Comparison of ENCODE assay signal across 7 cellular contexts in genomic region chr13:23939666-23940065, GRCh38. TPM values are rescaled to one million over a fixed set of nuclear protein-coding genes. Genes with fewer than 3 reads are reported as not detected.
"Had no signal": no experiment of that assay in that cellular context is flagged by ENCODE, and none has a peak within 500 bp of the region (broad histone marks: within the 10 kb centered on the region; RNA-seq: fewer than 3 reads in every experiment).

No MANE protein-coding gene starts in this region.

RNA-seq across cellular contexts. Expression of gene C1QTNF9B, which starts 42.4 kb away (rescaled TPM):
- total RNA-seq: OCI-LY7, PC-3, PC-9, RPMI7951, SJCRH30, SK-MEL-5 had no signal
- polyA plus RNA-seq: SK-N-SH had no signal
